ENCODE assay signal across 8 cellular contexts in genomic region chr19:55258828-55259539, GRCh38. TPM values are rescaled to one million over a fixed set of nuclear protein-coding genes. Genes with fewer than 3 reads are reported as not detected.
DNase-seq lines count a peak whose midpoint lies in the region; ATAC-seq and TF ChIP-seq lines count a peak whose summit lies in the region.

Gene PPP6R1 (minus strand): TSS chr19:55259017. CDS start chr19:55247103, 11,914 bp downstream.

- peaks cover 39% of the 10 kb centered on the region for H4K20me1 ChIP-seq in PC-9 (ENCODE audit: insufficient read depth)

- POLR2A ChIA-PET in PC-9 (lab: Charles Lee; ENCODE audit: unreplicated experiment) = interaction anchor here (0.6 to 1.5 kb wide), 14 partner anchors 19 to 1468 kb away, joined by 3 to 20 read pairs (median 5); partner anchors contain the start of genes DNAAF3, HSPBP1, PPP1R12C and PTPRH

- peak within 1 kb of the TSS; percentile 89 for H2AFZ ChIP-seq in PC-9

- peaks cover 47% of the 10 kb centered on the region for H3K79me2 ChIP-seq in PC-9 (ENCODE audit: low read depth)

- TF ChIP-seq CTCF in PC-9 (conservative IDR thresholded peaks at IDR 0.05) (no peak), epithelial cell of proximal tubule (conservative IDR thresholded peaks at IDR 0.05; ENCODE audit: low read depth, low read length) (no peak)

- CTCF ChIA-PET in PC-9 (lab: Charles Lee) = interaction anchor here (0.7 to 1.6 kb wide), 6 partner anchors 32 to 384 kb away, joined by 3 to 6 read pairs (median 4); partner anchors contain the start of genes TMEM238 and ZNF784

- intact Hi-C loops in PC-9 (cut with micrococcal nuclease; ENCODE audit: unreplicated experiment) = loop anchor here (1.0 kb wide), 4 partner anchors 21 to 126 kb away; partner anchors contain the start of genes HSPBP1 and RPL28

- H3K27me3 ChIP-seq in PC-9 (ENCODE audit: insufficient read depth, low read depth) = no peaks in the 10 kb centered on the region

- peak within 1 kb of the TSS; percentile 97 for H3K4me2 ChIP-seq in PC-9

- DNase-seq in DMS153 (lab: John Stamatoyannopoulos, UW) = peak; percentile 98
- DNase-seq in Jurkat, Clone E6-1 (ENCODE audit: low read depth, low spot score) = peak; percentile 100
- peak; percentile 99 to 100 for DNase-seq in PC-9
- peak; percentile 97 for DNase-seq in activated T-cell treated with anti-CD3 and anti-CD28 coated beads, Interleukin-2, amount 50 U/mL, for 1 hour
- peak; percentile 96 for DNase-seq in epithelial cell of proximal tubule (ENCODE audit: low read depth)
- DNase-seq in mucosa of gallbladder (ENCODE audit: low spot score) = peak; percentile 99
- peak; percentile 83 to 87 for DNase-seq in stimulated activated CD8-positive, alpha-beta memory T cell treated with anti-CD3 and anti-CD28 coated beads, Interleukin-4, amount 100 ng/mL, for 4 hours (ENCODE audit: low read depth in 2 of 2, low spot score in 1 of 2)

- BruUV-seq in PC-9 (replicated peaks; lab: Mats Ljungman, UMichigan) = no TSS peak

- peak within 1 kb of the TSS; percentile 91 for H3K4me3 ChIP-seq in Jurkat, Clone E6-1 (ENCODE audit: low read length)
- peak within 1 kb of the TSS; percentile 77 for H3K4me3 ChIP-seq in PC-9
- peak within 1 kb of the TSS; percentile 87 for H3K4me3 ChIP-seq in epithelial cell of proximal tubule (ENCODE audit: low read depth, low read length)

- peak; percentile 65 for ATAC-seq in GM21619 (IDR thresholded peaks at IDR 0.05; ENCODE audit: unreplicated experiment)

- H3K4me1 ChIP-seq in PC-9 (replicated peaks; ENCODE audit: insufficient read depth) = peaks cover 42% of the 10 kb centered on the region

- H3K9me2 ChIP-seq in PC-9 (ENCODE audit: insufficient read depth) = no peaks in the 10 kb centered on the region

- H3K27ac ChIP-seq in PC-9 = peak within 1 kb of the TSS; percentile 86

- peaks cover 33% of the 10 kb centered on the region for H3F3A ChIP-seq in PC-9 (ENCODE audit: insufficient read depth, low read depth)

- no peaks in the 10 kb centered on the region for H3K36me3 ChIP-seq in PC-9 (ENCODE audit: low read depth)

- no peaks in the 10 kb centered on the region for H3K9me3 ChIP-seq in PC-9 (ENCODE audit: insufficient read depth, low read depth)

RNA-seq across cellular contexts. Expression of gene PPP6R1, which starts in this region (rescaled TPM):
- 249 TPM for polyA plus RNA-seq in Jurkat, Clone E6-1 (2012; ENCODE audit: insufficient read depth, insufficient read length)
- total RNA-seq in PC-9 (2021) (136 and 159 TPM in 2 replicates), epithelial cell of proximal tubule (43.8 and 62.5 TPM in 2 replicates), mucosa of gallbladder (108 TPM)

Comparison
In these comparisons a context has a peak if more than half of its experiments do, and no peak if none do; other contexts are left out.
1. Peak in every context shown above with its lines: DNase-seq, ATAC-seq, H3K4me3 ChIP-seq and H3K27ac ChIP-seq.